32 cellular contexts compared by ENCODE assay signal in genomic region chr5:138918680-138919079, GRCh38. TPM values are rescaled to one million over a fixed set of nuclear protein-coding genes. Genes with fewer than 3 reads are reported as not detected.
"Had no signal": no experiment of that assay in that cellular context is flagged by ENCODE, and none has a peak within 500 bp of the region (broad histone marks: within the 10 kb centered on the region; RNA-seq: fewer than 3 reads in every experiment).

No MANE protein-coding gene starts in this region.

- H3K4me1 ChIP-seq: colonic mucosa, gastrocnemius medialis, prostate gland, upper lobe of left lung had no signal

- H3K36me3 ChIP-seq: colonic mucosa, ovary, prostate gland, vagina had no signal

- H3K9me3 Mint-ChIP-seq: activated naive CD4-positive, alpha-beta T cell treated with anti-CD3 and anti-CD28 coated beads, Interleukin-2, amount 50 U/mL, for 72 hours; activated T-cell treated with anti-CD3 and anti-CD28 coated beads, Interleukin-2, amount 50 U/mL, for 72 hours; immature natural killer cell; naive B cell; nephron progenitor cell; stimulated activated memory B cell treated with anti-CD40 and anti-IgM and Interleukin-4, amounts not matched to agents 10 μg/mL and 1 μg/mL and 100 μg/mL, for 72 hours; stimulated activated naive CD8-positive, alpha-beta T cell treated with anti-CD3 and anti-CD28 coated beads, Interleukin-15, amount 100 ng/mL, for 72 hours; T-helper 2 cell treated with Interferon-gamma antibody and Interleukin-4, amounts not matched to agents 5 μg/mL and 100 μg/mL, for 36 hours had no signal

- H3K4me1 Mint-ChIP-seq: immature natural killer cell; stimulated activated memory B cell treated with anti-CD40 and anti-IgM and Interleukin-4, amounts not matched to agents 10 μg/mL and 1 μg/mL and 100 μg/mL, for 72 hours; stimulated activated naive CD8-positive, alpha-beta T cell treated with anti-CD3 and anti-CD28 coated beads, Interleukin-15, amount 100 ng/mL, for 72 hours had no signal

- H3K27me3 Mint-ChIP-seq: naive B cell; stimulated activated memory B cell treated with anti-CD40 and anti-IgM and Interleukin-4, amounts not matched to agents 10 μg/mL and 1 μg/mL and 100 μg/mL, for 72 hours; stimulated activated naive CD8-positive, alpha-beta T cell treated with anti-CD3 and anti-CD28 coated beads, Interleukin-15, amount 100 ng/mL, for 72 hours had no signal

- DNase-seq: activated CD4-positive, alpha-beta T cell treated with anti-CD3 and anti-CD28 coated beads for 4 hours; activated CD4-positive, alpha-beta T cell treated with anti-CD3 and anti-CD28 coated beads, Interleukin-2, amount 50 U/mL, for 4 hours; activated CD4-positive, CD25-positive, alpha-beta regulatory T cell; activated naive CD4-positive, alpha-beta T cell; activated T-cell treated with anti-CD3 and anti-CD28 coated beads for 4 hours; activated T-cell treated with anti-CD3 and anti-CD28 coated beads, Interleukin-2, amount 50 U/mL, for 72 hours; cerebellar nuclear complex; colonic mucosa; effector memory CD4-positive, alpha-beta T cell; gastrocnemius medialis; head of caudate nucleus; hippocampal formation; immature natural killer cell; naive B cell; nephron progenitor cell; ovary; retina; stimulated activated CD4-positive, alpha-beta T cell treated with anti-CD3 and anti-CD28 coated beads, Interleukin-1b, Interleukin-23, amount 100 ng/mL, for 48 hours; stimulated activated CD4-positive, alpha-beta T cell treated with anti-CD3 and anti-CD28 coated beads, Interleukin-4, amount 100 ng/mL, for 4 hours; stimulated activated CD8-positive, alpha-beta memory T cell treated with anti-CD3 and anti-CD28 coated beads, Interleukin-4, amount 100 ng/mL, for 48 hours; stimulated activated naive CD8-positive, alpha-beta T cell treated with anti-CD3 and anti-CD28 coated beads, Interleukin-15, amount 100 ng/mL, for 72 hours; substantia nigra; T-helper 1 cell; upper lobe of left lung had no signal

- H3K4me3 Mint-ChIP-seq: activated T-cell treated with anti-CD3 and anti-CD28 coated beads, Interleukin-2, amount 50 U/mL, for 72 hours; immature natural killer cell; naive B cell; nephron progenitor cell; stimulated activated memory B cell treated with anti-CD40 and anti-IgM and Interleukin-4, amounts not matched to agents 10 μg/mL and 1 μg/mL and 100 μg/mL, for 72 hours; stimulated activated naive CD8-positive, alpha-beta T cell treated with anti-CD3 and anti-CD28 coated beads, Interleukin-15, amount 100 ng/mL, for 72 hours; T-helper 2 cell treated with Interferon-gamma antibody and Interleukin-4, amounts not matched to agents 5 μg/mL and 100 μg/mL, for 36 hours had no signal

- H3K4me3 ChIP-seq: colonic mucosa, gastrocnemius medialis, lung, ovary, prostate gland, smooth muscle cell, upper lobe of left lung, vagina had no signal

- H3K36me3 Mint-ChIP-seq: activated naive CD4-positive, alpha-beta T cell treated with anti-CD3 and anti-CD28 coated beads, Interleukin-2, amount 50 U/mL, for 72 hours had no signal

- ATAC-seq: activated naive CD4-positive, alpha-beta T cell treated with anti-CD3 and anti-CD28 coated beads, Interleukin-2, amount 50 U/mL, for 72 hours; activated T-cell treated with anti-CD3 and anti-CD28 coated beads, Interleukin-2, amount 50 U/mL, for 72 hours; gastrocnemius medialis; stimulated activated memory B cell treated with anti-CD40 and anti-IgM and Interleukin-4, amounts not matched to agents 10 μg/mL and 1 μg/mL and 100 μg/mL, for 72 hours; stimulated activated naive CD8-positive, alpha-beta T cell treated with anti-CD3 and anti-CD28 coated beads, Interleukin-15, amount 100 ng/mL, for 72 hours had no signal

- H3K27me3 ChIP-seq: colonic mucosa, gastrocnemius medialis, ovary, upper lobe of left lung, vagina had no signal

- H3K27ac ChIP-seq: colonic mucosa, gastrocnemius medialis, ovary, prostate gland, upper lobe of left lung, vagina had no signal

- H3K27ac Mint-ChIP-seq: activated naive CD4-positive, alpha-beta T cell treated with anti-CD3 and anti-CD28 coated beads, Interleukin-2, amount 50 U/mL, for 72 hours; nephron progenitor cell; stimulated activated memory B cell treated with anti-CD40 and anti-IgM and Interleukin-4, amounts not matched to agents 10 μg/mL and 1 μg/mL and 100 μg/mL, for 72 hours; stimulated activated naive CD8-positive, alpha-beta T cell treated with anti-CD3 and anti-CD28 coated beads, Interleukin-15, amount 100 ng/mL, for 72 hours; T-helper 2 cell treated with Interferon-gamma antibody and Interleukin-4, amounts not matched to agents 5 μg/mL and 100 μg/mL, for 36 hours had no signal

- H3K9me3 ChIP-seq: colonic mucosa, gastrocnemius medialis, ovary, prostate gland, upper lobe of left lung, vagina had no signal

RNA-seq across cellular contexts. Expression of gene LRRTM2, which starts 43.5 kb away (rescaled TPM):
- total RNA-seq: epithelial cell of proximal tubule, prostate gland had no signal
